8 cellular contexts compared by ENCODE assay signal in genomic region chr9:98807811-98808195, GRCh38. TPM values are rescaled to one million over a fixed set of nuclear protein-coding genes. Genes with fewer than 3 reads are reported as not detected.
A peak's percentile ranks its signal among the peaks of the same experiment; 100 is the strongest.
DNase-seq lines count a peak whose midpoint lies in the region; ATAC-seq, FAIRE-seq and TF ChIP-seq lines count a peak whose summit lies in the region.

No MANE protein-coding gene starts in this region.

- H3K9me3 Mint-ChIP-seq in activated T-cell treated with anti-CD3 and anti-CD28 coated beads, Interleukin-2, amount 50 U/mL, for 24 hours: no peaks in the 10 kb centered on the region

- no peak for TF ChIP-seq POLR2A in GM12891 (IDR thresholded peaks at IDR 0.05; ENCODE audit: low read depth, low read length)

- ATAC-seq in HG03064 (IDR thresholded peaks at IDR 0.05; ENCODE audit: low read depth, unreplicated experiment) (peak; percentile 22), right cardiac atrium (peak in 1 of 2 donors; percentile 12), GM21528 (IDR thresholded peaks at IDR 0.05; ENCODE audit: low FRiP score, unreplicated experiment) (no peak)

- H3K4me2 ChIP-seq in skeletal muscle satellite cell (ENCODE audit: low read length): peak overlapping the region; percentile 89

- H3K4me1 Mint-ChIP-seq in activated T-cell treated with anti-CD3 and anti-CD28 coated beads, Interleukin-2, amount 50 U/mL, for 24 hours (ENCODE audit: low read depth): peaks cover 40% of the 10 kb centered on the region

- H3K9me3 ChIP-seq in right cardiac atrium (ENCODE audit: control insufficient read depth, low read length) (no peaks in the 10 kb centered on the region), skeletal muscle satellite cell (replicated peaks; ENCODE audit: low read length) (no peaks in the 10 kb centered on the region)

- H3K9ac ChIP-seq in skeletal muscle satellite cell (ENCODE audit: low read depth, low read length): no peak overlapping the region

- peak overlapping the region; percentile 83 for H3K4me3 Mint-ChIP-seq in activated T-cell treated with anti-CD3 and anti-CD28 coated beads, Interleukin-2, amount 50 U/mL, for 24 hours

- H3K27me3 ChIP-seq in right cardiac atrium (ENCODE audit: control insufficient read depth, insufficient read depth): no peaks in the 10 kb centered on the region
- H3K27me3 ChIP-seq in skeletal muscle satellite cell (ENCODE audit: control insufficient read depth, insufficient read depth, low read length): peaks cover 62% of the 10 kb centered on the region

- intact Hi-C loops in right cardiac atrium (cut with DNase I): no loop called here

- H3K36me3 ChIP-seq in skeletal muscle satellite cell (ENCODE audit: insufficient read depth, low read length): no peaks in the 10 kb centered on the region

- H3K36me3 Mint-ChIP-seq in activated T-cell treated with anti-CD3 and anti-CD28 coated beads, Interleukin-2, amount 50 U/mL, for 24 hours (ENCODE audit: low read depth): peaks cover 8% of the 10 kb centered on the region

- H3K27me3 Mint-ChIP-seq in activated T-cell treated with anti-CD3 and anti-CD28 coated beads, Interleukin-2, amount 50 U/mL, for 24 hours: peaks cover 9% of the 10 kb centered on the region

- DNase-seq in GM12891 (ENCODE audit: insufficient read length, low spot score) (peak; percentile 39), right cardiac atrium (no peak), LoVo (ENCODE audit: low spot score) (no peak), T1000 (lab: John Stamatoyannopoulos, UW) (no peak)
- peak; percentile 64 for DNase-seq in activated T-cell treated with anti-CD3 and anti-CD28 coated beads, Interleukin-2, amount 50 U/mL, for 24 hours

- no peak overlapping the region for H3K27ac ChIP-seq in right cardiac atrium (ENCODE audit: low read length)

- peak; percentile 82 for FAIRE-seq in GM12891 (lab: Jason Lieb, UNC)

- H3K4me3 ChIP-seq in right cardiac atrium (ENCODE audit: low read length): peak overlapping the region; percentile 69
- H3K4me3 ChIP-seq in skeletal muscle satellite cell (ENCODE audit: low read length): peak overlapping the region; percentile 65

- no peaks in the 10 kb centered on the region for H3K4me1 ChIP-seq in right cardiac atrium (ENCODE audit: control insufficient read depth, insufficient read depth, low read length)
- H3K4me1 ChIP-seq in skeletal muscle satellite cell (ENCODE audit: control insufficient read depth, insufficient read depth, low read length): peaks cover 22% of the 10 kb centered on the region

- H3K27ac Mint-ChIP-seq in activated T-cell treated with anti-CD3 and anti-CD28 coated beads, Interleukin-2, amount 50 U/mL, for 24 hours: peak overlapping the region; percentile 41

- 2% methylated on average over 46 of the region's 46 CpGs for WGBS in right cardiac atrium

TF ChIP-seq in GM12891, 5 proteins besides CTCF, POLR2A, EP300 and RAD21:
- TF ChIP-seq PAX5 (IDR thresholded peaks at IDR 0.05; ENCODE audit: insufficient read depth, low read length, severe bottlenecking) (no peak), SPI1 (IDR thresholded peaks at IDR 0.05; ENCODE audit: low read depth, low read length) (no peak), TAF1 (IDR thresholded peaks at IDR 0.05; ENCODE audit: low read depth, low read length) (no peak), POU2F2 (IDR thresholded peaks at IDR 0.05; ENCODE audit: low read depth, low read length) (no peak)

RNA-seq across cellular contexts. Expression of gene GALNT12, which starts 0.3 kb away (rescaled TPM):
- 2.0 TPM for polyA plus RNA-seq in GM12891 (2012; ENCODE audit: low read depth, missing spikeins)
- total RNA-seq in right cardiac atrium: 1 to 10 TPM in 1 of 4 donors, under 1 TPM in 3; 0.68 to 1.3 (median 0.92) TPM
- 0.29 TPM for polyA plus RNA-seq in right cardiac atrium
- 9.6 and 15.0 TPM in 2 replicates for total RNA-seq in skeletal muscle satellite cell (2012; rRNA removed)

RNA-seq across cellular contexts. Expression of gene ANKS6, which starts 11.4 kb away (rescaled TPM):
- polyA plus RNA-seq in GM12891 (2012; ENCODE audit: low read depth, missing spikeins): 5.3 TPM
- 1 to 10 TPM; 4.6 to 7.9 (median 6.1) TPM for total RNA-seq in right cardiac atrium
- 3.6 TPM for polyA plus RNA-seq in right cardiac atrium
- total RNA-seq in skeletal muscle satellite cell (2012; rRNA removed): 16.5 and 19.4 TPM in 2 replicates

Comparison
In these comparisons a context has a peak if more than half of its experiments do, and no peak if none do; other contexts are left out.
1. DNase-seq: peak in GM12891 (single experiment) and activated T-cell treated with anti-CD3 and anti-CD28 coated beads, Interleukin-2, amount 50 U/mL, for 24 hours (single experiment); none in right cardiac atrium (0 of 3), LoVo (single experiment) and T1000 (single experiment).